ENCODE assay signal across 1 cellular context in genomic region chr3:142977399-142977728, GRCh38.
TF ChIP-seq lines count a peak whose summit lies in the region.

No MANE protein-coding gene starts in this region.

TF ChIP-seq in HEK293T, 16 proteins besides CTCF, POLR2A, EP300 and RAD21 (continued from another document):
- TF ChIP-seq PKNOX1 (IDR thresholded peaks at IDR 0.05), result no peak
- TF ChIP-seq ARNT (IDR thresholded peaks at IDR 0.05), result no peak
- TF ChIP-seq TARDBP (IDR thresholded peaks at IDR 0.05), result no peak
- no peak for TF ChIP-seq L3MBTL2 (conservative IDR thresholded peaks at IDR 0.05)
- no peak for TF ChIP-seq ZNF384 (IDR thresholded peaks at IDR 0.05)
- no peak for TF ChIP-seq LEF1 (IDR thresholded peaks at IDR 0.05; ENCODE audit: borderline replicate concordance)
- TF ChIP-seq FOXK2 (IDR thresholded peaks at IDR 0.05), result no peak
- no peak for TF ChIP-seq HDGF (IDR thresholded peaks at IDR 0.05; ENCODE audit: borderline replicate concordance)
- TF ChIP-seq CTBP1 (IDR thresholded peaks at IDR 0.05; ENCODE audit: borderline replicate concordance), result no peak
- TF ChIP-seq FOXA1 (IDR thresholded peaks at IDR 0.05), result no peak
- TF ChIP-seq ELF4 (IDR thresholded peaks at IDR 0.05), result no peak
- TF ChIP-seq BHLHE40 (IDR thresholded peaks at IDR 0.05; ENCODE audit: borderline replicate concordance), result no peak
- no peak for TF ChIP-seq SP1 (IDR thresholded peaks at IDR 0.05)
- TF ChIP-seq FOXM1 (IDR thresholded peaks at IDR 0.05; ENCODE audit: borderline replicate concordance), result no peak
- TF ChIP-seq NFRKB (IDR thresholded peaks at IDR 0.05), result no peak
